11 cellular contexts compared by ENCODE assay signal in the genomic region with DNA sequence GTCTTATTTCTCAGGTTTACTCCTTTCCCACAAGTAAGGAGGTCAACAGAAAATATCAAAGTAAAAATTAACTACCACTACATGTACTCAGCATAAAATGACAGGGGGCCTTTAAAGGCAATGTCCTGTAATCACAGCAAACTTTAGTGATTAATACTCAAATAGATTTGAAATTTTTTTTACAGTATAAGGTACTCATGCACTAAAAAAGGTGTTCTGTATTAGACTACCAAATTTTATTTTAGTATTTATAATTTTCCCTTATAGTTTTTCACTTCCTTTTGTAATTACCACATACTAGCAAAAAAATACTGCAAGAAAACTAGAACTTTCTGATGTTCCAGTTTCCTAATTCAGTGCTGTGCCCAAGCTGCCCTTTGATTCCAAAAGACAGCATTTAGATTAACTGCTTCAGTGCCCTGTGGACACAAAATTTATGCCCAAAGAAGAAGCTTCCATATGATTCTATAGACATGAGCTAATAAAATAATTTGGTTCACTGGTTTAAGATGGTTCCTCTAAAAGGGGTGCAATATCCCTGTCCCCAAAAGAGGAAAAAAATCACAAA.
DNase-seq lines count a peak whose midpoint lies in the region; ATAC-seq and TF ChIP-seq lines count a peak whose summit lies in the region.
"Had no signal": no experiment of that assay in that cellular context is flagged by ENCODE, and none has a peak within 500 bp of the region (broad histone marks: within the 10 kb centered on the region; RNA-seq: fewer than 3 reads in every experiment).

No MANE protein-coding gene starts in this region.

- no peak for ATAC-seq in central memory CD8-positive, alpha-beta T cell (replicated peaks; ENCODE audit: extremely low read depth, poor library complexity, severe bottlenecking)
- ATAC-seq in HG03520 (IDR thresholded peaks at IDR 0.05; ENCODE audit: unreplicated experiment), result no peak
- ATAC-seq: K562 had no signal

- POLR2A ChIA-PET in CD4-positive, alpha-beta memory T cell (lab: Charles Lee; ENCODE audit: partially characterized antibody), result interaction anchor here (1.4 to 3.9 kb wide), 6 partner anchors 16 to 298 kb away, joined by 4 to 52 read pairs (median 7); a partner anchor contains a TSS

- peaks cover 99% of the 10 kb centered on the region for H3K79me2 ChIP-seq in Karpas-422 (ENCODE audit: low read length)

- no peaks in the 10 kb centered on the region for H4K20me1 ChIP-seq in Karpas-422 (ENCODE audit: insufficient read depth, low read depth, low read length)

- no peak for TF ChIP-seq CTCF in nephron (IDR thresholded peaks at IDR 0.05; ENCODE audit: unreplicated experiment in 3 of 3)

- no peak for DNase-seq in CD4-positive, alpha-beta memory T cell
- DNase-seq in Karpas-422 (no peak), NCI-H510A treated with DMSO at 0.1 percent for 48 hours (lab: John Stamatoyannopoulos, UW) (no peak), NCI-H187 (lab: John Stamatoyannopoulos, UW) (no peak), RPMI8226 (no peak)
- DNase-seq in central memory CD8-positive, alpha-beta T cell (ENCODE audit: low spot score in 2 of 2), result no peak
- DNase-seq: H7, T-helper 9 cell had no signal

- H3K36me3 ChIP-seq in CD4-positive, alpha-beta memory T cell (ENCODE audit: insufficient read depth, low read length), result no peaks in the 10 kb centered on the region
- H3K36me3 ChIP-seq in Karpas-422 (ENCODE audit: insufficient read depth, low read length), result peaks cover 12% of the 10 kb centered on the region

- CTCF ChIA-PET in CD4-positive, alpha-beta memory T cell (lab: Charles Lee; ENCODE audit: partially characterized antibody), result interaction anchor here (1.3 to 3.4 kb wide), 3 partner anchors 69 to 224 kb away, joined by 3 to 32 read pairs (median 13); a partner anchor contains a TSS

- no peaks in the 10 kb centered on the region for H3K27me3 ChIP-seq in CD4-positive, alpha-beta memory T cell (ENCODE audit: insufficient read depth, low read length)
- no peaks in the 10 kb centered on the region for H3K27me3 ChIP-seq in Karpas-422 (ENCODE audit: low read length)

- peaks cover 98% of the 10 kb centered on the region for H3K4me1 ChIP-seq in CD4-positive, alpha-beta memory T cell (ENCODE audit: insufficient read depth, low read length)
- H3K4me1 ChIP-seq in Karpas-422 (ENCODE audit: low read length), result peaks cover 77% of the 10 kb centered on the region

- H3K27ac Mint-ChIP-seq in CD4-positive, alpha-beta memory T cell, result peak overlapping the region; percentile 81 to 98 (median 93)
- peak overlapping the region; percentile 81 for H3K27ac Mint-ChIP-seq in central memory CD8-positive, alpha-beta T cell (ENCODE audit: low read depth)
- H3K27ac Mint-ChIP-seq in nephron, result peak overlapping the region; percentile 92 to 96 (median 94)

- H3K27ac ChIP-seq in CD4-positive, alpha-beta memory T cell (ENCODE audit: low read depth, low read length), result peak overlapping the region; percentile 48
- peak overlapping the region; percentile 61 for H3K27ac ChIP-seq in Karpas-422 (ENCODE audit: low read length)

- no peaks in the 10 kb centered on the region for H3K9me3 ChIP-seq in CD4-positive, alpha-beta memory T cell (ENCODE audit: control insufficient read depth in 1 of 2, low read length in 2 of 2)
- no peaks in the 10 kb centered on the region for H3K9me3 ChIP-seq in Karpas-422 (ENCODE audit: low read length)

- peaks cover 0 to 2% (median 0%) of the 10 kb centered on the region in 8 donors for H3K9me3 Mint-ChIP-seq in CD4-positive, alpha-beta memory T cell
- H3K9me3 Mint-ChIP-seq in central memory CD8-positive, alpha-beta T cell, result no peaks in the 10 kb centered on the region
- peaks cover 9% of the 10 kb centered on the region for H3K9me3 Mint-ChIP-seq in nephron

- intact Hi-C loops in CD4-positive, alpha-beta memory T cell (cut with micrococcal nuclease), result loop anchor here (2.0 to 5.0 kb wide), 3 partner anchors 13 to 223 kb away; no protein-coding TSS in a partner anchor

- peaks cover 12 to 20% of the 10 kb centered on the region in 2 donors for H3K36me3 Mint-ChIP-seq in CD4-positive, alpha-beta memory T cell
- H3K36me3 Mint-ChIP-seq in central memory CD8-positive, alpha-beta T cell (ENCODE audit: insufficient read depth), result peaks cover 18% of the 10 kb centered on the region
- H3K36me3 Mint-ChIP-seq in nephron (ENCODE audit: low read depth), result peaks cover 17% of the 10 kb centered on the region

- H3K27me3 Mint-ChIP-seq in CD4-positive, alpha-beta memory T cell, result no peaks in the 10 kb centered on the region
- H3K27me3 Mint-ChIP-seq in central memory CD8-positive, alpha-beta T cell, result no peaks in the 10 kb centered on the region
- no peaks in the 10 kb centered on the region for H3K27me3 Mint-ChIP-seq in nephron (ENCODE audit: low read depth)

- no peaks in the 10 kb centered on the region for H3K9me2 ChIP-seq in Karpas-422 (replicated peaks; ENCODE audit: insufficient read depth, low read length)

- H2AFZ ChIP-seq in Karpas-422 (ENCODE audit: low read length), result no peak overlapping the region

- H3K4me2 ChIP-seq in Karpas-422 (ENCODE audit: low read depth, low read length, poor library complexity, severe bottlenecking), result peak overlapping the region; percentile 56

- H3K9ac ChIP-seq in Karpas-422 (ENCODE audit: low read length), result peak overlapping the region; percentile 44

- peaks cover 62 to 95% (median 88%) of the 10 kb centered on the region in 4 donors for H3K4me1 Mint-ChIP-seq in CD4-positive, alpha-beta memory T cell
- H3K4me1 Mint-ChIP-seq in central memory CD8-positive, alpha-beta T cell, result peaks cover 77% of the 10 kb centered on the region
- peaks cover 51% of the 10 kb centered on the region for H3K4me1 Mint-ChIP-seq in nephron

- H3K4me3 ChIP-seq in CD4-positive, alpha-beta memory T cell (ENCODE audit: low read length in 2 of 2), result no peak overlapping the region
- H3K4me3 ChIP-seq in Karpas-422 (ENCODE audit: low read length), result peak overlapping the region; percentile 36
- H3K4me3 ChIP-seq: K562 had no signal

- H3K4me3 Mint-ChIP-seq in CD4-positive, alpha-beta memory T cell, result peak overlapping the region in 6 of 8 donors; percentile 57 to 93 (median 86)
- peak overlapping the region; percentile 83 for H3K4me3 Mint-ChIP-seq in central memory CD8-positive, alpha-beta T cell
- no peak overlapping the region for H3K4me3 Mint-ChIP-seq in nephron

Comparison
In these comparisons a context has a peak if more than half of its experiments do, and no peak if none do; other contexts are left out.
1. H3K4me3 Mint-ChIP-seq: peak in CD4-positive, alpha-beta memory T cell (6 of 8) and central memory CD8-positive, alpha-beta T cell (single experiment); none in nephron (0 of 3).
2. Peak in every context shown above with its lines, with median percentiles within 50 percentile points of each other: H3K27ac Mint-ChIP-seq.